Comparison of ENCODE assay signal across 15 cellular contexts in genomic region chr17:2609091-2609490, GRCh38.
"Had no signal": no experiment of that assay in that cellular context is flagged by ENCODE, and none has a peak within 500 bp of the region (broad histone marks: within the 10 kb centered on the region; RNA-seq: fewer than 3 reads in every experiment).

No MANE protein-coding gene starts in this region.

- H3K4me1 ChIP-seq: colonic mucosa had no signal

- H3K27me3 ChIP-seq: cardiac muscle cell, colonic mucosa, neutrophil, tibial nerve, vagina had no signal

- H3K4me3 ChIP-seq: cardiac muscle cell, colonic mucosa, tibial nerve, vagina had no signal

- H3K9me3 Mint-ChIP-seq: activated naive CD4-positive, alpha-beta T cell treated with anti-CD3 and anti-CD28 coated beads for 36 hours; T-helper 2 cell treated with Interferon-gamma antibody and Interleukin-4, amounts not matched to agents 5 μg/mL and 100 μg/mL, for 36 hours had no signal

- H3K36me3 ChIP-seq: cardiac muscle cell, colonic mucosa, tibial nerve, vagina had no signal

- H3K27ac ChIP-seq: colonic mucosa, neutrophil, tibial nerve, vagina had no signal

- DNase-seq: activated CD4-positive, alpha-beta T cell treated with anti-CD3 and anti-CD28 coated beads, Interleukin-2, amount 50 U/mL, for 1 hour; activated CD8-positive, alpha-beta memory T cell treated with anti-CD3 and anti-CD28 coated beads for 24 hours; activated naive CD4-positive, alpha-beta T cell treated with anti-CD3 and anti-CD28 coated beads for 36 hours; colonic mucosa; foreskin fibroblast; kidney glomerular epithelial cell; mesenchymal stem cell; retina; stimulated activated naive CD4-positive, alpha-beta T cell; substantia nigra had no signal

- H3K27ac Mint-ChIP-seq: activated naive CD4-positive, alpha-beta T cell treated with anti-CD3 and anti-CD28 coated beads for 36 hours; T-helper 2 cell treated with Interferon-gamma antibody and Interleukin-4, amounts not matched to agents 5 μg/mL and 100 μg/mL, for 36 hours had no signal

- H3K9me3 ChIP-seq: colonic mucosa, neutrophil, tibial nerve, vagina had no signal

- H3K4me3 Mint-ChIP-seq: activated naive CD4-positive, alpha-beta T cell treated with anti-CD3 and anti-CD28 coated beads for 36 hours; T-helper 2 cell treated with Interferon-gamma antibody and Interleukin-4, amounts not matched to agents 5 μg/mL and 100 μg/mL, for 36 hours had no signal
